25 cellular contexts compared by ENCODE assay signal in the genomic region with DNA sequence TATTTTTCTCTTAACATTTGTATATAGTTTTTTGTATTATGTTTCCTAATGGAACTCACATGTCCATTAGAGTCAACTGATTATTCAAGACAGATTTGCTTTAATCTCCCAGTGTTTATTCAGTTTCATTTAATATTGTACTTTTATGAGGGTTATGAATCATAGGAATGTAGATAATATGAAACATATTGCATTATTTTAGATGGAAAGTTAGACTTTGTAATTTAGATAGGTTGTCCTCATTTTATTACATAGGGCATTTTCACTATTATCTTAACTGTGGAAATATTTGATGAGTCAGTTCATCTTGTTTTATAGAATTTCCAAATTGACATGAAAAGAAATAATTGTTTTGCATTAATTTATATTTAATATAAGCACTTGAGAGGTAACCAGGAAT.
"Had no signal": no experiment of that assay in that cellular context is flagged by ENCODE, and none has a peak within 500 bp of the region (broad histone marks: within the 10 kb centered on the region; RNA-seq: fewer than 3 reads in every experiment).

No MANE protein-coding gene starts in this region.

- FAIRE-seq: bronchial epithelial cell, TTC549 had no signal

- DNase-seq: activated CD4-positive, alpha-beta T cell treated with anti-CD3 and anti-CD28 coated beads, Interleukin-2, amount 10 ng/mL, durations not matched to agents 7 days and 5 days; activated CD4-positive, CD25-positive, alpha-beta regulatory T cell treated with anti-CD3 and anti-CD28 coated beads, Interleukin-2, amount 50 U/mL, for 72 hours; activated CD8-positive, alpha-beta memory T cell treated with anti-CD3 and anti-CD28 coated beads, Interleukin-2, amount 10 ng/mL, durations not matched to agents 7 days and 5 days; activated CD8-positive, alpha-beta T cell treated with anti-CD3 and anti-CD28 coated beads for 36 hours; activated gamma-delta T cell treated with Interleukin-2 at 50 U/mL for 16 hours; amniotic stem cell; colonic mucosa; dorsolateral prefrontal cortex; effector memory CD8-positive, alpha-beta T cell; esophagus squamous epithelium; foreskin keratinocyte; left ventricle myocardium inferior; ovary; stimulated activated CD4-positive, alpha-beta T cell treated with anti-CD3 and anti-CD28 coated beads, Interleukin-1b, Interleukin-23, amount 100 ng/mL, for 48 hours; stimulated activated naive CD8-positive, alpha-beta T cell treated with anti-CD3 and anti-CD28 coated beads, Interleukin-15, amount 100 ng/mL, for 72 hours; uterus; WERI-Rb-1 had no signal

- H3K27ac Mint-ChIP-seq: activated CD4-positive, alpha-beta T cell treated with anti-CD3 and anti-CD28 coated beads, Interleukin-2, amount 10 ng/mL, durations not matched to agents 7 days and 5 days; activated CD8-positive, alpha-beta memory T cell treated with anti-CD3 and anti-CD28 coated beads, Interleukin-2, amount 10 ng/mL, durations not matched to agents 7 days and 5 days; effector memory CD8-positive, alpha-beta T cell; stimulated activated naive CD8-positive, alpha-beta T cell treated with anti-CD3 and anti-CD28 coated beads, Interleukin-15, amount 100 ng/mL, for 72 hours had no signal

- ATAC-seq: effector memory CD8-positive, alpha-beta T cell; foreskin keratinocyte had no signal

- H3K4me3 ChIP-seq: colonic mucosa, dorsolateral prefrontal cortex, esophagus squamous epithelium, left ventricle myocardium inferior, ovary, prostate gland, right atrium auricular region, suprapubic skin, tibial nerve, uterus had no signal

- H3K4me3 Mint-ChIP-seq: activated CD4-positive, alpha-beta T cell treated with anti-CD3 and anti-CD28 coated beads, Interleukin-2, amount 10 ng/mL, durations not matched to agents 7 days and 5 days; activated CD8-positive, alpha-beta memory T cell treated with anti-CD3 and anti-CD28 coated beads, Interleukin-2, amount 10 ng/mL, durations not matched to agents 7 days and 5 days; activated CD8-positive, alpha-beta T cell treated with anti-CD3 and anti-CD28 coated beads for 36 hours; effector memory CD8-positive, alpha-beta T cell; nephron had no signal

- H3K36me3 Mint-ChIP-seq: activated CD8-positive, alpha-beta memory T cell treated with anti-CD3 and anti-CD28 coated beads, Interleukin-2, amount 10 ng/mL, durations not matched to agents 7 days and 5 days had no signal

- H3K27me3 Mint-ChIP-seq: activated CD4-positive, alpha-beta T cell treated with anti-CD3 and anti-CD28 coated beads, Interleukin-2, amount 10 ng/mL, durations not matched to agents 7 days and 5 days; activated CD8-positive, alpha-beta memory T cell treated with anti-CD3 and anti-CD28 coated beads, Interleukin-2, amount 10 ng/mL, durations not matched to agents 7 days and 5 days; activated CD8-positive, alpha-beta T cell treated with anti-CD3 and anti-CD28 coated beads for 36 hours; activated naive CD4-positive, alpha-beta T cell treated with anti-CD3 and anti-CD28 coated beads, Interleukin-2, amount 50 U/mL, for 24 hours; effector memory CD8-positive, alpha-beta T cell; stimulated activated naive CD8-positive, alpha-beta T cell treated with anti-CD3 and anti-CD28 coated beads, Interleukin-15, amount 100 ng/mL, for 72 hours had no signal

- H3K9me3 Mint-ChIP-seq: nephron had no signal
